Comparison of ENCODE assay signal across 13 cellular contexts in genomic region chr9:85009251-85009650, GRCh38.
A peak's percentile ranks its signal among the peaks of the same experiment; 100 is the strongest.
DNase-seq lines count a peak whose midpoint lies in the region; ATAC-seq and FAIRE-seq lines count a peak whose summit lies in the region.
"Had no signal": no experiment of that assay in that cellular context is flagged by ENCODE, and none has a peak within 500 bp of the region (broad histone marks: within the 10 kb centered on the region; RNA-seq: fewer than 3 reads in every experiment).

No MANE protein-coding gene starts in this region.

- FAIRE-seq in GM18507 (lab: Jason Lieb, UNC), result peak; percentile 74

- DNase-seq in GM18507 (ENCODE audit: extremely low spot score, insufficient read length, low read depth), result no peak
- DNase-seq in Kasumi-1 (lab: John Stamatoyannopoulos, UW), result peak; percentile 13 to 25
- DNase-seq in NCI-H1436 (lab: John Stamatoyannopoulos, UW), result no peak
- DNase-seq in NCI-H526 treated with DMSO at 0.1 percent for 48 hours (lab: John Stamatoyannopoulos, UW), result no peak
- DNase-seq in NCI-H774 (lab: John Stamatoyannopoulos, UW), result no peak
- DNase-seq in activated naive CD4-positive, alpha-beta T cell treated with anti-CD3 and anti-CD28 coated beads, Interleukin-2, amount 50 U/mL, for 72 hours (ENCODE audit: low spot score in 2 of 2), result no peak
- DNase-seq: activated CD4-positive, CD25-positive, alpha-beta regulatory T cell treated with anti-CD3 and anti-CD28 coated beads, Interleukin-2, amount 50 U/mL, for 72 hours; BE2C; GDM1; immature natural killer cell; NCI-H69 had no signal

- no peak overlapping the region for H3K27ac Mint-ChIP-seq in activated naive CD4-positive, alpha-beta T cell treated with anti-CD3 and anti-CD28 coated beads, Interleukin-2, amount 50 U/mL, for 72 hours
- H3K27ac Mint-ChIP-seq: immature natural killer cell had no signal

- no peaks in the 10 kb centered on the region for H3K36me3 Mint-ChIP-seq in activated naive CD4-positive, alpha-beta T cell treated with anti-CD3 and anti-CD28 coated beads, Interleukin-2, amount 50 U/mL, for 72 hours
- H3K36me3 Mint-ChIP-seq: immature natural killer cell had no signal

- peaks cover 5 to 10% of the 10 kb centered on the region in 2 donors for H3K9me3 Mint-ChIP-seq in activated naive CD4-positive, alpha-beta T cell treated with anti-CD3 and anti-CD28 coated beads, Interleukin-2, amount 50 U/mL, for 72 hours

- ATAC-seq in GM19468 (IDR thresholded peaks at IDR 0.05; ENCODE audit: extremely low read depth, unreplicated experiment) (peak; percentile 69), HG02884 (IDR thresholded peaks at IDR 0.05; ENCODE audit: unreplicated experiment) (peak; percentile 87)
- ATAC-seq in activated naive CD4-positive, alpha-beta T cell treated with anti-CD3 and anti-CD28 coated beads, Interleukin-2, amount 50 U/mL, for 72 hours, result no peak

Comparison
In these comparisons a context has a peak if more than half of its experiments do, and no peak if none do; other contexts are left out.
1. DNase-seq: peak in Kasumi-1 (2 of 2); none in GM18507 (single experiment), NCI-H1436 (single experiment), NCI-H526 treated with DMSO at 0.1 percent for 48 hours (single experiment), NCI-H774 (single experiment) and activated naive CD4-positive, alpha-beta T cell treated with anti-CD3 and anti-CD28 coated beads, Interleukin-2, amount 50 U/mL, for 72 hours (0 of 2).
2. ATAC-seq: peak in GM19468 (single experiment) and HG02884 (single experiment); none in activated naive CD4-positive, alpha-beta T cell treated with anti-CD3 and anti-CD28 coated beads, Interleukin-2, amount 50 U/mL, for 72 hours (0 of 2).